Comparison of ENCODE assay signal across 17 cellular contexts in genomic region chr15:68319997-68320396, GRCh38. TPM values are rescaled to one million over a fixed set of nuclear protein-coding genes. Genes with fewer than 3 reads are reported as not detected.
DNase-seq lines count a peak whose midpoint lies in the region; ATAC-seq and TF ChIP-seq lines count a peak whose summit lies in the region.
"Had no signal": no experiment of that assay in that cellular context is flagged by ENCODE, and none has a peak within 500 bp of the region (broad histone marks: within the 10 kb centered on the region; RNA-seq: fewer than 3 reads in every experiment).

No MANE protein-coding gene starts in this region.

- H3K27me3 Mint-ChIP-seq in chondrocyte (ENCODE audit: low read depth): no peaks in the 10 kb centered on the region

- H3K27ac ChIP-seq in HEK293 (ENCODE audit: extremely low read depth, low read depth, low read length) (no peak overlapping the region), aorta (ENCODE audit: low read depth in 1 of 2, low read length in 2 of 2) (no peak overlapping the region), gastroesophageal sphincter (no peak overlapping the region)
- H3K27ac ChIP-seq: BLaER1, GM23248, HL-60 had no signal

- H3K36me3 Mint-ChIP-seq in chondrocyte (ENCODE audit: low read depth): peaks cover 60% of the 10 kb centered on the region
- H3K36me3 Mint-ChIP-seq: CD14-positive monocyte; CD4-positive, alpha-beta memory T cell had no signal

- TF ChIP-seq CTCF in HEK293 (tag by site-specific recombination; IDR thresholded peaks at IDR 0.05) (no peak), chondrocyte (IDR thresholded peaks at IDR 0.05) (no peak), gastroesophageal sphincter (IDR thresholded peaks at IDR 0.05) (no peak)

- H3K9me3 ChIP-seq in HEK293 (ENCODE audit: control insufficient read depth, insufficient read depth, low read depth, low read length) (no peaks in the 10 kb centered on the region), aorta (ENCODE audit: control insufficient read depth, low read length) (no peaks in the 10 kb centered on the region), gastroesophageal sphincter (no peaks in the 10 kb centered on the region)
- H3K9me3 ChIP-seq: BLaER1, HAP-1 had no signal

- H3K4me1 ChIP-seq in HEK293 (ENCODE audit: control insufficient read depth, insufficient read depth, low read length) (no peaks in the 10 kb centered on the region), aorta (ENCODE audit: control insufficient read depth in 1 of 2, insufficient read depth in 2 of 2, low read length in 2 of 2) (no peaks in the 10 kb centered on the region), gastroesophageal sphincter (no peaks in the 10 kb centered on the region)
- H3K4me1 ChIP-seq: HAP-1 had no signal

- H3K4me1 Mint-ChIP-seq in chondrocyte (ENCODE audit: low read depth): peaks cover 46% of the 10 kb centered on the region
- H3K4me1 Mint-ChIP-seq: CD14-positive monocyte; CD4-positive, alpha-beta memory T cell had no signal

- H3K36me3 ChIP-seq in HEK293 (ENCODE audit: control insufficient read depth in 2 of 2, insufficient read depth in 1 of 2, low read length in 2 of 2) (no peaks in the 10 kb centered on the region), aorta (ENCODE audit: control insufficient read depth in 1 of 2, insufficient read depth in 2 of 2, low read length in 1 of 2) (peaks cover 5 to 21% of the 10 kb centered on the region in 2 donors), gastroesophageal sphincter (no peaks in the 10 kb centered on the region)
- H3K36me3 ChIP-seq: BLaER1, HAP-1 had no signal

- CTCF ChIA-PET in HEK293 (lab: Yijun Ruan, JAX): interaction anchor here (0.5 to 1.3 kb wide), 6 partner anchors 9 to 688 kb away, joined by 3 to 5 read pairs (median 4); no protein-coding TSS in a partner anchor

- WGBS in aorta, 2 donors: 96 to 98% methylated on average over 12 of the region's 12 CpGs
- 76% methylated on average over 2 of the region's 12 CpGs; no CpG with 5 or more reads in 1 of the 2 donors for WGBS in gastroesophageal sphincter (ENCODE audit: low coverage in 1 of 2), 2 donors

- H3K4me3 ChIP-seq in HEK293 (ENCODE audit: low read depth, low read length) (no peak overlapping the region), aorta (ENCODE audit: low read length in 2 of 2) (no peak overlapping the region), gastroesophageal sphincter (no peak overlapping the region)
- H3K4me3 ChIP-seq: BLaER1, GM23248, HAP-1 had no signal

- POLR2A ChIA-PET in HEK293 (lab: Yijun Ruan, JAX): no interaction called here

- no peak overlapping the region for H3K4me3 Mint-ChIP-seq in chondrocyte (ENCODE audit: unreplicated experiment)
- H3K4me3 Mint-ChIP-seq: CD14-positive monocyte; CD4-positive, alpha-beta memory T cell had no signal

- TF ChIP-seq EP300 in gastroesophageal sphincter (IDR thresholded peaks at IDR 0.05): no peak

- H3K9me3 Mint-ChIP-seq in chondrocyte (ENCODE audit: low read depth): no peaks in the 10 kb centered on the region

- ATAC-seq in aorta (ENCODE audit: low FRiP score): no peak
- no peak for ATAC-seq in gastroesophageal sphincter

- H3K27ac Mint-ChIP-seq in chondrocyte (ENCODE audit: unreplicated experiment): peak overlapping the region; percentile 90
- H3K27ac Mint-ChIP-seq: CD14-positive monocyte had no signal

- intact Hi-C loops in posterior vena cava (cut with DNase I): no loop called here
- intact Hi-C loops in aorta (cut with DNase I): no loop called here

- no peak for DNase-seq in chondrocyte (ENCODE audit: low spot score)
- DNase-seq in posterior vena cava (ENCODE audit: low spot score): peak; percentile 47
- DNase-seq in aorta: peak; percentile 24 to 52
- no peak for DNase-seq in cortex of kidney (lab: John Stamatoyannopoulos, UW)
- no peak for DNase-seq in middle frontal gyrus (ENCODE audit: extremely low spot score, low spot score)
- DNase-seq: 8988T; CD4-positive, alpha-beta memory T cell; DMS153; DMS79; GDM1; GM23248 had no signal

- TF ChIP-seq POLR2A in gastroesophageal sphincter (IDR thresholded peaks at IDR 0.05): no peak

- no peaks in the 10 kb centered on the region for H3K27me3 ChIP-seq in aorta (ENCODE audit: control insufficient read depth in 1 of 2, insufficient read depth in 2 of 2, low read length in 1 of 2)
- H3K27me3 ChIP-seq in gastroesophageal sphincter: peaks cover 17% of the 10 kb centered on the region
- H3K27me3 ChIP-seq: BLaER1 had no signal

TF ChIP-seq in HEK293, 187 proteins besides CTCF, POLR2A, EP300 and RAD21:
- TF ChIP-seq BCL11B (tag by site-specific recombination; IDR thresholded peaks at IDR 0.05; ENCODE audit: low read depth) (no peak), ZNF121 (tag by site-specific recombination; IDR thresholded peaks at IDR 0.05) (peak; percentile 56; the same call in 1 of the 2 replicates)

RNA-seq across cellular contexts. Expression of gene FEM1B, which starts 42.5 kb away (rescaled TPM):
- 46.0 to 52.7 TPM (median 49.1 TPM) in 3 replicates for total RNA-seq in chondrocyte
- total RNA-seq in posterior vena cava: 100 to 1,000 TPM in 1 of 2 donors, 10 to 100 TPM in 1; 98.5 to 138 TPM
- total RNA-seq in aorta: 10 to 100 TPM; 76.0 to 96.3 TPM
- polyA plus RNA-seq in aorta: 10 to 100 TPM; 11.3 to 14.2 TPM
- 10 to 100 TPM; 64.8 to 71.7 (median 67.5) TPM for total RNA-seq in gastroesophageal sphincter

Comparison
In these comparisons a context has a peak if more than half of its experiments do, and no peak if none do; other contexts are left out.
1. DNase-seq: peak in posterior vena cava (single experiment) and aorta (2 of 2); none in chondrocyte (single experiment), cortex of kidney (single experiment) and middle frontal gyrus (single experiment).